ENCODE assay signal across 7 cellular contexts in the genomic region with DNA sequence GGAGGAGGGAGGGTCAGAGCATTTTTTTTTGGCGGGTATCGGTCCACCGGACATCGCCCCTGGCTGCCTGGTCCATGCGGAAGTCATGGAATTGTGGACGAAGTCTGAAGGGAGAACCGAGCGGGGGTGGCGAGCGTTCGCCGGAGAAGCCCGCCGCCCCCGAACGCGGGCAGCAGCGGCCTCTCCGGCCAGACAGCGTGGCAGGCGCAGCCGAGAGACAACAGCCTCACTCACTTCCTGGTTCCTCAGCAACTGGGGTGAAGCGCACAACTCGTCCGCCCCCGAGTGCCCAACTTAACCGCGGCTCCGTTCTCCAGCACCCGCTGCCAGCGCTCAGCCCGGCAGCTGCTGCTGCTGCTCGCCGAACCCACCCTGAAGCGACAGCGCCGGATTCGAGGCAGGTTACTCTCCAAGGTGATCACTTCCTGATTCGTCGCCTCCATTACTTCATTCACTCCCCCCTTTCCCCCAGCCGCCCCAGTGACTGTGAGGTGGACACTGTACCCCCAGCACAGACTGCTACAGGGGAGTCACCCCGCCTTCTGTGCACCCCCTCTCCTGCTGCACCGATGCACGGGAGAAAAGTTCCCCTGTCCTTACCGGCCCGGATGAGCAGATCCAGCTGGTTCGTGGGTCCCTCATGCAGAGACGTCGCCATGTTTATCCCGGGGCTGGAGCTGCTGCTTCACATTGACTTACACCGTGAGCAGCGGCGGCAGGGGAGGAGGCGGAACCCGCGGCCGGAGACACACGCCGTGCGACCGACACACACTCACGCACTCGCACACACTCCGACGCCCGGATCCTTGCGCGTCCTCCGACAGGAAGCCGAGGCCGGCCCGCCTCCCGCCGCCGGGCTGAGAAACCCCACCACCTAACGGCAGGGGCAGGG.
A peak's percentile ranks its signal among the peaks of the same experiment; 100 is the strongest.
DNase-seq lines count a peak whose midpoint lies in the region; ATAC-seq, FAIRE-seq and TF ChIP-seq lines count a peak whose summit lies in the region.

No MANE protein-coding gene starts in this region.

- RAD21 ChIA-PET in GM12878 (lab: Charles Lee; ENCODE audit: unreplicated experiment), result interaction anchor here (1.1 to 1.3 kb wide), 3 partner anchors 53 to 213 kb away, joined by 3 to 6 read pairs (median 3); a partner anchor contains a TSS

- no peak for TF ChIP-seq EP300 in GM12878 (IDR thresholded peaks at IDR 0.05; ENCODE audit: borderline replicate concordance in 1 of 2, control insufficient read depth in 1 of 2, low read depth in 2 of 2, low read length in 2 of 2)

- CTCF ChIA-PET in GM12878 (lab: Yijun Ruan, JAX), result interaction anchor here (0.7 to 1.2 kb wide), 4 partner anchors 16 to 216 kb away, joined by 3 read pairs; no protein-coding TSS in a partner anchor

- intact Hi-C loops in GM12878 (cut with micrococcal nuclease; ENCODE audit: unreplicated experiment), result loop anchor here (5.0 kb wide), 4 partner anchors 66 to 369 kb away; a partner anchor contains a TSS
- intact Hi-C loops in gastrocnemius medialis (cut with DNase I; ENCODE audit: low total_unique reads), result loop anchor here (1.0 to 10.0 kb wide), 5 partner anchors 53 to 371 kb away; a partner anchor contains a TSS

- TF ChIP-seq CTCF in GM12878 (IDR thresholded peaks at IDR 0.05 in 2 of 3, conservative IDR thresholded peaks at IDR 0.05 in 1 of 3; ENCODE audit: control insufficient read depth in 2 of 3, extremely low read depth in 1 of 3, insufficient read depth in 1 of 3, low read depth in 3 of 3, low read length in 3 of 3) (peak in 2 of 3 experiments; percentile 21 to 32; a peak in 1 of 6 replicates), gastrocnemius medialis (IDR thresholded peaks at IDR 0.05 in 4 of 5, conservative IDR thresholded peaks at IDR 0.05 in 1 of 5) (peak in 2 of 5 experiments; percentile 50 to 56)

- TF ChIP-seq POLR2A in GM12878 (IDR thresholded peaks at IDR 0.05; ENCODE audit: low read depth, low read length) (peak; percentile 87), gastrocnemius medialis (IDR thresholded peaks at IDR 0.05) (peak; percentile 37 to 58)

- WGBS in GM12878 (ENCODE audit: insufficient coverage, insufficient replicate concordance, low lambda C conversion rate, missing lambda C conversion rate), result under 1% methylated on average over 51 of the region's 76 CpGs
- no CpG with 5 or more reads among the region's 76 CpGs for WGBS in iPS DF 6.9 (ENCODE audit: insufficient coverage, insufficient read length)

- in situ Hi-C loops in GM12878 (cut with MboI), result no loop called here
- in situ Hi-C loops in gastrocnemius medialis (cut with MboI; ENCODE audit: low sequenced_read_pairs in 4 of 4), result loop anchor here in 2 of 4 donors (10.0 kb wide), 1 partner anchor 49 kb away; no protein-coding TSS in a partner anchor

- H3K9me3 ChIP-seq in GM12878 (replicated peaks; ENCODE audit: control insufficient read depth, insufficient read depth, low read length), result no peaks in the 10 kb centered on the region
- no peaks in the 10 kb centered on the region for H3K9me3 ChIP-seq in iPS DF 6.9 (ENCODE audit: control insufficient read depth, insufficient read depth, low read length)
- no peaks in the 10 kb centered on the region for H3K9me3 ChIP-seq in gastrocnemius medialis

- no peaks in the 10 kb centered on the region for H4K20me1 ChIP-seq in GM12878 (ENCODE audit: control insufficient read depth, insufficient read depth)

- SMC1A ChIA-PET in GM12878 (lab: Charles Lee; ENCODE audit: uncharacterized antibody, unreplicated experiment), result interaction anchor here (0.9 to 1.3 kb wide), 2 partner anchors 54 to 95 kb away, joined by 3 to 4 read pairs; no protein-coding TSS in a partner anchor

- POLR2A ChIA-PET in GM12878 (lab: Charles Lee), result interaction anchor here (0.7 to 1.4 kb wide), 4 partner anchors 69 to 216 kb away, joined by 3 to 5 read pairs (median 4); no protein-coding TSS in a partner anchor

- H2AFZ ChIP-seq in GM12878 (ENCODE audit: control insufficient read depth, low read depth, low read length), result peak overlapping the region; percentile 96

- H3K4me1 ChIP-seq in GM12878 (ENCODE audit: control insufficient read depth, insufficient read depth, low read length) (no peaks in the 10 kb centered on the region), iPS DF 6.9 (ENCODE audit: control insufficient read depth, insufficient read depth, low read length) (no peaks in the 10 kb centered on the region), gastrocnemius medialis (peaks cover 42 to 44% of the 10 kb centered on the region in 2 donors)

- BruUV-seq in GM12878 (replicated peaks; lab: Mats Ljungman, UMichigan), result TSS peak; percentile 92

- no peak for TF ChIP-seq RAD21 in GM12878 (IDR thresholded peaks at IDR 0.05; ENCODE audit: insufficient read depth, low read depth, low read length)

- DNase-seq in NCI-H146 treated with DMSO at 0.1 percent for 48 hours (lab: John Stamatoyannopoulos, UW; ENCODE audit: unreplicated experiment) (peak; percentile 82), T1000 (lab: John Stamatoyannopoulos, UW) (peak; percentile 74), GM12878 (ENCODE audit: low read depth, low spot score) (peak; percentile 62), iPS DF 6.9 (ENCODE audit: low read depth, low spot score) (peak; percentile 71), gastrocnemius medialis (peak; percentile 81 to 91)

- H3K36me3 ChIP-seq in GM12878 (ENCODE audit: control insufficient read depth in 2 of 2, insufficient read depth in 2 of 2, low read length in 1 of 2) (0 out of 4 replicates have a peak, but pooled peaks cover 0 to 3% of the 10 kb centered on the region in 2 experiments), iPS DF 6.9 (ENCODE audit: control insufficient read depth, insufficient read depth, low read length) (no peaks in the 10 kb centered on the region), gastrocnemius medialis (no peaks in the 10 kb centered on the region)

- FAIRE-seq in GM12878 (lab: Jason Lieb, UNC), result peak; percentile 89

- peaks cover 51% of the 10 kb centered on the region for H3K79me2 ChIP-seq in GM12878 (ENCODE audit: control insufficient read depth, insufficient read depth, low read length)

- H3K4me2 ChIP-seq in GM12878 (ENCODE audit: control insufficient read depth, insufficient read depth), result peak overlapping the region; percentile 69

- ATAC-seq in GM18499 (IDR thresholded peaks at IDR 0.05; ENCODE audit: insufficient read depth, unreplicated experiment) (peak; percentile 29), HG02870 (IDR thresholded peaks at IDR 0.05; ENCODE audit: unreplicated experiment) (peak; percentile 51), GM12878 (peak; percentile 77), gastrocnemius medialis (peak; percentile 66 to 69)

- H3K9ac ChIP-seq in GM12878 (ENCODE audit: control insufficient read depth, insufficient read depth, low read length), result peak overlapping the region; percentile 88

- H3K27me3 ChIP-seq in GM12878 (replicated peaks in 1 of 2; ENCODE audit: control insufficient read depth in 2 of 2, insufficient read depth in 2 of 2, low read length in 1 of 2), result no peaks in the 10 kb centered on the region
- H3K27me3 ChIP-seq in iPS DF 6.9 (ENCODE audit: control insufficient read depth, insufficient read depth, low read length), result no peaks in the 10 kb centered on the region
- H3K27me3 ChIP-seq in gastrocnemius medialis, result no peaks in the 10 kb centered on the region

- H3K4me3 ChIP-seq in GM12878 (peak overlapping the region; percentile 77), iPS DF 6.9 (ENCODE audit: low read length) (peak overlapping the region; percentile 88), gastrocnemius medialis (peak overlapping the region; percentile 65 to 90 (median 70))

- H3K27ac ChIP-seq in GM12878 (ENCODE audit: control insufficient read depth, insufficient read depth) (peak overlapping the region; percentile 97), iPS DF 6.9 (ENCODE audit: low read length) (no peak overlapping the region), gastrocnemius medialis (peak overlapping the region; percentile 92 to 98 (median 92))

TF ChIP-seq in GM12878, 131 proteins besides CTCF, POLR2A, EP300 and RAD21 (continues in another document):
- no peak for TF ChIP-seq BRCA1 (IDR thresholded peaks at IDR 0.05; ENCODE audit: low read depth, low read length)
- 0 out of 2 replicates have a peak, but pooled peaks have one; percentile 28 for TF ChIP-seq TCF3 (IDR thresholded peaks at IDR 0.05; ENCODE audit: borderline replicate concordance, insufficient read depth, low read depth, low read length)
- peak; percentile 56 for TF ChIP-seq GATAD2B (conservative IDR thresholded peaks at IDR 0.05; ENCODE audit: low read depth)
- TF ChIP-seq EGR1 (IDR thresholded peaks at IDR 0.05; ENCODE audit: borderline replicate concordance in 1 of 2, low read depth in 2 of 2, low read length in 2 of 2), result peak; percentile 84 to 91
- TF ChIP-seq PAX8 (IDR thresholded peaks at IDR 0.05), result no peak; the same call in 1 of the 2 replicates
- TF ChIP-seq NFYA (IDR thresholded peaks at IDR 0.05; ENCODE audit: borderline replicate concordance, low read depth, low read length), result no peak
- TF ChIP-seq YY1 (IDR thresholded peaks at IDR 0.05; ENCODE audit: low read depth, low read length), result peak; percentile 90
- no peak for TF ChIP-seq ZNF207 (IDR thresholded peaks at IDR 0.05; ENCODE audit: borderline replicate concordance)
- TF ChIP-seq SRF (IDR thresholded peaks at IDR 0.05; ENCODE audit: low read depth in 2 of 2, low read length in 2 of 2), result 0 out of 4 replicates have a peak, but pooled peaks of 1 of the 2 experiments have one; percentile 2
- TF ChIP-seq CBX3 (IDR thresholded peaks at IDR 0.05; ENCODE audit: borderline replicate concordance, low read depth), result no peak
- no peak for TF ChIP-seq SUZ12 (IDR thresholded peaks at IDR 0.05; ENCODE audit: unreplicated experiment)
- TF ChIP-seq ZSCAN29 (IDR thresholded peaks at IDR 0.05), result peak; percentile 62; the same call in 1 of the 2 replicates
- peak; percentile 55; the same call in 1 of the 2 replicates for TF ChIP-seq FOXM1 (IDR thresholded peaks at IDR 0.05; ENCODE audit: low read depth, low read length)
- no peak for TF ChIP-seq NRF1 (conservative IDR thresholded peaks at IDR 0.05; ENCODE audit: low read depth, low read length)
- TF ChIP-seq, protein P1, sequence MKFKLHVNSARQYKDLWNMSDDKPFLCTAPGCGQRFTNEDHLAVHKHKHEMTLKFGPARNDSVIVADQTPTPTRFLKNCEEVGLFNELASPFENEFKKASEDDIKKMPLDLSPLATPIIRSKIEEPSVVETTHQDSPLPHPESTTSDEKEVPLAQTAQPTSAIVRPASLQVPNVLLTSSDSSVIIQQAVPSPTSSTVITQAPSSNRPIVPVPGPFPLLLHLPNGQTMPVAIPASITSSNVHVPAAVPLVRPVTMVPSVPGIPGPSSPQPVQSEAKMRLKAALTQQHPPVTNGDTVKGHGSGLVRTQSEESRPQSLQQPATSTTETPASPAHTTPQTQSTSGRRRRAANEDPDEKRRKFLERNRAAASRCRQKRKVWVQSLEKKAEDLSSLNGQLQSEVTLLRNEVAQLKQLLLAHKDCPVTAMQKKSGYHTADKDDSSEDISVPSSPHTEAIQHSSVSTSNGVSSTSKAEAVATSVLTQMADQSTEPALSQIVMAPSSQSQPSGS (IDR thresholded peaks at IDR 0.05; ENCODE audit: low read length), result no peak
- TF ChIP-seq FOXK2 (IDR thresholded peaks at IDR 0.05), result peak; percentile 64
- TF ChIP-seq SREBF2 (IDR thresholded peaks at IDR 0.05; ENCODE audit: low read length), result no peak
- TF ChIP-seq TCF12 (IDR thresholded peaks at IDR 0.05; ENCODE audit: low read depth, low read length), result peak; percentile 63
